ENCODE assay signal across 1 cellular context in genomic region chr17:17518019-17518418, GRCh38.
TF ChIP-seq lines count a peak whose summit lies in the region.

No MANE protein-coding gene starts in this region.

TF ChIP-seq in K562, 482 proteins besides CTCF, POLR2A, EP300 and RAD21 (continued from another document):
- no peak for TF ChIP-seq DEAF1 (CRISPR knock-in tag; IDR thresholded peaks at IDR 0.05)
